ENCODE assay signal across 33 cellular contexts in genomic region chr11:134506046-134506445, GRCh38.
"Had no signal": no experiment of that assay in that cellular context is flagged by ENCODE, and none has a peak within 500 bp of the region (broad histone marks: within the 10 kb centered on the region; RNA-seq: fewer than 3 reads in every experiment).

No MANE protein-coding gene starts in this region.

- H3K27me3 Mint-ChIP-seq: activated CD8-positive, alpha-beta T cell treated with anti-CD3 and anti-CD28 coated beads for 36 hours; activated T-helper 17 cell treated with anti-CD3 and anti-CD28 coated beads, Interleukin-2, amount 50 U/mL, for 72 hours had no signal

- H3K27ac ChIP-seq: adrenal gland, body of pancreas, brain microvascular endothelial cell, breast epithelium, VCaP had no signal

- H3K9me3 ChIP-seq: adrenal gland, body of pancreas, breast epithelium had no signal

- H3K36me3 ChIP-seq: adrenal gland, brain microvascular endothelial cell, breast epithelium had no signal

- H3K4me3 Mint-ChIP-seq: activated B cell treated with CpG ODN at 0.5 μM for 24 hours; activated CD4-positive, alpha-beta memory T cell treated with anti-CD3 and anti-CD28 coated beads for 36 hours; activated CD4-positive, alpha-beta T cell treated with anti-CD3 and anti-CD28 coated beads, Interleukin-2, amount 10 ng/mL, durations not matched to agents 24 days and 14 days; activated CD8-positive, alpha-beta T cell treated with anti-CD3 and anti-CD28 coated beads for 36 hours; activated naive CD4-positive, alpha-beta T cell treated with anti-CD3 and anti-CD28 coated beads for 36 hours; activated naive CD8-positive, alpha-beta T cell treated with anti-CD3 and anti-CD28 coated beads for 36 hours; activated T-cell treated with anti-CD3 and anti-CD28 coated beads, Interleukin-2, amount 50 U/mL, for 4 hours; activated T-cell treated with anti-CD3 and anti-CD28 coated beads, Interleukin-2, amount 50 U/mL, for 72 hours; activated T-helper 1 cell treated with anti-CD3 and anti-CD28 coated beads, Interleukin-12 subunit alpha, Interleukin-12 subunit beta, Interleukin-2, Interleukin-4 antibody, amounts not matched to agents 30 ng/mL and 10 ng/mL and 1 ng/mL, durations not matched to agents 14 hours and 24 hours and 36 hours; activated T-helper 17 cell treated with anti-CD3 and anti-CD28 coated beads, Interleukin-2, amount 50 U/mL, for 72 hours; central memory CD8-positive, alpha-beta T cell; T-helper 1 cell treated with Interleukin-12 subunit alpha and Interleukin-12 subunit beta and Interleukin-4 antibody, amounts not matched to agents 30 μg/mL and 1 μg/mL, for 36 hours; T-helper 2 cell treated with Interferon-gamma antibody and Interleukin-4, amounts not matched to agents 5 μg/mL and 100 μg/mL, for 36 hours had no signal

- H3K4me3 ChIP-seq: adrenal gland, body of pancreas, breast epithelium had no signal

- DNase-seq: activated B cell treated with CpG ODN at 0.5 μM for 24 hours; activated CD4-positive, alpha-beta memory T cell treated with anti-CD3 and anti-CD28 coated beads for 36 hours; activated CD4-positive, alpha-beta T cell treated with anti-CD3 and anti-CD28 coated beads for 4 hours; activated CD4-positive, alpha-beta T cell treated with anti-CD3 and anti-CD28 coated beads, Interleukin-2, amount 10 ng/mL, durations not matched to agents 24 days and 14 days; activated CD4-positive, alpha-beta T cell treated with anti-CD3 and anti-CD28 coated beads, Interleukin-2, amount 50 U/mL, for 1 hour; activated CD4-positive, alpha-beta T cell treated with anti-CD3 and anti-CD28 coated beads, Interleukin-2, amount 50 U/mL, for 4 hours; activated CD4-positive, CD25-positive, alpha-beta regulatory T cell treated with anti-CD3 and anti-CD28 coated beads, Interleukin-2, amount 50 U/mL, for 72 hours; activated CD8-positive, alpha-beta memory T cell treated with anti-CD3 and anti-CD28 coated beads, Interleukin-2, amount 50 U/mL, for 4 hours; activated CD8-positive, alpha-beta T cell treated with anti-CD3 and anti-CD28 coated beads for 36 hours; activated gamma-delta T cell treated with Interleukin-2 at 50 U/mL for 16 hours; activated naive CD4-positive, alpha-beta T cell; activated naive CD4-positive, alpha-beta T cell treated with anti-CD3 and anti-CD28 coated beads for 36 hours; activated naive CD4-positive, alpha-beta T cell treated with anti-CD3 and anti-CD28 coated beads, Interleukin-2, amount 50 U/mL, for 16 hours; activated naive CD8-positive, alpha-beta T cell treated with anti-CD3 and anti-CD28 coated beads for 36 hours; activated T-cell treated with anti-CD3 and anti-CD28 coated beads, Interleukin-2, amount 50 U/mL, for 4 hours; activated T-cell treated with anti-CD3 and anti-CD28 coated beads, Interleukin-2, amount 50 U/mL, for 72 hours; amniotic stem cell; body of pancreas; brain microvascular endothelial cell; caudate nucleus; cerebellar nuclear complex; T-helper 1 cell; T-helper 2 cell; T-helper 9 cell had no signal

- H3K27ac Mint-ChIP-seq: activated B cell treated with CpG ODN at 0.5 μM for 24 hours; activated CD4-positive, alpha-beta memory T cell treated with anti-CD3 and anti-CD28 coated beads for 36 hours; activated CD4-positive, alpha-beta T cell treated with anti-CD3 and anti-CD28 coated beads, Interleukin-2, amount 10 ng/mL, durations not matched to agents 24 days and 14 days; activated CD8-positive, alpha-beta T cell treated with anti-CD3 and anti-CD28 coated beads for 36 hours; activated naive CD4-positive, alpha-beta T cell treated with anti-CD3 and anti-CD28 coated beads for 36 hours; activated naive CD8-positive, alpha-beta T cell treated with anti-CD3 and anti-CD28 coated beads for 36 hours; activated T-cell treated with anti-CD3 and anti-CD28 coated beads, Interleukin-2, amount 50 U/mL, for 72 hours; activated T-helper 1 cell treated with anti-CD3 and anti-CD28 coated beads, Interleukin-12 subunit alpha, Interleukin-12 subunit beta, Interleukin-2, Interleukin-4 antibody, amounts not matched to agents 30 ng/mL and 10 ng/mL and 1 ng/mL, durations not matched to agents 14 hours and 24 hours and 36 hours; activated T-helper 17 cell treated with anti-CD3 and anti-CD28 coated beads, Interleukin-2, amount 50 U/mL, for 72 hours; T-helper 1 cell treated with Interleukin-12 subunit alpha and Interleukin-12 subunit beta and Interleukin-4 antibody, amounts not matched to agents 30 μg/mL and 1 μg/mL, for 36 hours; T-helper 2 cell treated with Interferon-gamma antibody and Interleukin-4, amounts not matched to agents 5 μg/mL and 100 μg/mL, for 36 hours had no signal

- H3K4me1 Mint-ChIP-seq: activated B cell treated with CpG ODN at 0.5 μM for 24 hours; activated CD4-positive, alpha-beta T cell treated with anti-CD3 and anti-CD28 coated beads, Interleukin-2, amount 10 ng/mL, durations not matched to agents 24 days and 14 days; activated naive CD8-positive, alpha-beta T cell treated with anti-CD3 and anti-CD28 coated beads for 36 hours; activated T-helper 17 cell treated with anti-CD3 and anti-CD28 coated beads, Interleukin-2, amount 50 U/mL, for 72 hours; central memory CD8-positive, alpha-beta T cell had no signal

- H3K9me3 Mint-ChIP-seq: activated B cell treated with CpG ODN at 0.5 μM for 24 hours; activated CD4-positive, alpha-beta memory T cell treated with anti-CD3 and anti-CD28 coated beads for 36 hours; activated CD4-positive, alpha-beta T cell treated with anti-CD3 and anti-CD28 coated beads, Interleukin-2, amount 10 ng/mL, durations not matched to agents 24 days and 14 days; activated CD8-positive, alpha-beta T cell treated with anti-CD3 and anti-CD28 coated beads for 36 hours; activated naive CD4-positive, alpha-beta T cell treated with anti-CD3 and anti-CD28 coated beads for 36 hours; activated naive CD4-positive, alpha-beta T cell treated with anti-CD3 and anti-CD28 coated beads, Interleukin-2, amount 50 U/mL, for 72 hours; activated naive CD8-positive, alpha-beta T cell treated with anti-CD3 and anti-CD28 coated beads for 36 hours; activated T-cell treated with anti-CD3 and anti-CD28 coated beads, Interleukin-2, amount 50 U/mL, for 4 hours; activated T-cell treated with anti-CD3 and anti-CD28 coated beads, Interleukin-2, amount 50 U/mL, for 72 hours; activated T-helper 1 cell treated with anti-CD3 and anti-CD28 coated beads, Interleukin-12 subunit alpha, Interleukin-12 subunit beta, Interleukin-2, Interleukin-4 antibody, amounts not matched to agents 30 ng/mL and 10 ng/mL and 1 ng/mL, durations not matched to agents 14 hours and 24 hours and 36 hours; activated T-helper 17 cell treated with anti-CD3 and anti-CD28 coated beads, Interleukin-2, amount 50 U/mL, for 72 hours; central memory CD8-positive, alpha-beta T cell; T-helper 1 cell treated with Interleukin-12 subunit alpha and Interleukin-12 subunit beta and Interleukin-4 antibody, amounts not matched to agents 30 μg/mL and 1 μg/mL, for 36 hours; T-helper 2 cell treated with Interferon-gamma antibody and Interleukin-4, amounts not matched to agents 5 μg/mL and 100 μg/mL, for 36 hours had no signal

- ATAC-seq: activated CD8-positive, alpha-beta T cell treated with anti-CD3 and anti-CD28 coated beads for 36 hours; activated naive CD4-positive, alpha-beta T cell treated with anti-CD3 and anti-CD28 coated beads, Interleukin-2, amount 50 U/mL, for 72 hours; activated T-cell treated with anti-CD3 and anti-CD28 coated beads, Interleukin-2, amount 50 U/mL, for 4 hours; activated T-cell treated with anti-CD3 and anti-CD28 coated beads, Interleukin-2, amount 50 U/mL, for 72 hours; activated T-helper 17 cell treated with anti-CD3 and anti-CD28 coated beads, Interleukin-2, amount 50 U/mL, for 72 hours; body of pancreas had no signal

- H3K4me1 ChIP-seq: adrenal gland, body of pancreas, breast epithelium had no signal

- H3K36me3 Mint-ChIP-seq: activated CD4-positive, alpha-beta memory T cell treated with anti-CD3 and anti-CD28 coated beads for 36 hours; activated naive CD4-positive, alpha-beta T cell treated with anti-CD3 and anti-CD28 coated beads, Interleukin-2, amount 50 U/mL, for 72 hours; activated naive CD8-positive, alpha-beta T cell treated with anti-CD3 and anti-CD28 coated beads for 36 hours had no signal
